ENCODE assay signal across 17 cellular contexts in genomic region chr17:42873932-42874636, GRCh38. TPM values are rescaled to one million over a fixed set of nuclear protein-coding genes. Genes with fewer than 3 reads are reported as not detected.
"Had no signal": no experiment of that assay in that cellular context is flagged by ENCODE, and none has a peak within 500 bp of the region (broad histone marks: within the 10 kb centered on the region; RNA-seq: fewer than 3 reads in every experiment).

No MANE protein-coding gene starts in this region.

RNA-seq across cellular contexts. Expression of gene AOC3, which starts 23.1 kb away (rescaled TPM):
- polyA plus RNA-seq: immature natural killer cell had no signal

RNA-seq across cellular contexts. Expression of gene G6PC1, which starts 26.5 kb away (rescaled TPM):
- total RNA-seq: heart left ventricle, kidney epithelial cell, left ventricle myocardium inferior, lower leg skin, mesothelial cell of epicardium, mononuclear cell, natural killer cell, omental fat pad, prostate gland, right cardiac atrium, sciatic nerve, spleen, temporal lobe, tibial nerve had no signal
- polyA plus RNA-seq: heart left ventricle, immature natural killer cell, neural cell, ovary, right cardiac atrium, spleen had no signal
